In genomic region chr5:33906248-33906647, GRCh38 we compare ENCODE assay signal across 9 cellular contexts. TPM values are rescaled to one million over a fixed set of nuclear protein-coding genes. Genes with fewer than 3 reads are reported as not detected.
"Had no signal": no experiment of that assay in that cellular context is flagged by ENCODE, and none has a peak within 500 bp of the region (broad histone marks: within the 10 kb centered on the region; RNA-seq: fewer than 3 reads in every experiment).

No MANE protein-coding gene starts in this region.

RNA-seq across cellular contexts. Expression of gene ADAMTS12, which starts 14.5 kb away (rescaled TPM):
- total RNA-seq: activated CD4-positive, alpha-beta T cell treated with anti-CD3 and anti-CD28 coated beads for 36 hours; activated CD4-positive, alpha-beta T cell treated with anti-CD3 and anti-CD28 coated beads, Interleukin-2, amount 10 ng/mL, durations not matched to agents 7 days and 5 days; activated CD8-positive, alpha-beta T cell treated with anti-CD3 and anti-CD28 coated beads, Interleukin-2, amount 10 ng/mL, durations not matched to agents 7 days and 5 days; activated naive CD8-positive, alpha-beta T cell treated with anti-CD3 and anti-CD28 coated beads, Interleukin-2, amount 10 ng/mL, durations not matched to agents 7 days and 5 days; activated T-helper 2 cell treated with anti-CD3 and anti-CD28 coated beads, Interferon-gamma antibody, Interleukin-2, Interleukin-4, amounts not matched to agents 10 μg/mL and 5 μg/mL and 100 μg/mL, durations not matched to agents 14 hours and 24 hours and 36 hours had no signal

RNA-seq across cellular contexts. Expression of gene RXFP3, which starts 29.9 kb away (rescaled TPM):
- total RNA-seq: activated CD4-positive, alpha-beta T cell treated with anti-CD3 and anti-CD28 coated beads for 36 hours; activated CD4-positive, alpha-beta T cell treated with anti-CD3 and anti-CD28 coated beads, Interleukin-2, amount 10 ng/mL, durations not matched to agents 7 days and 5 days; activated CD8-positive, alpha-beta T cell treated with anti-CD3 and anti-CD28 coated beads, Interleukin-2, amount 10 ng/mL, durations not matched to agents 7 days and 5 days; activated naive CD8-positive, alpha-beta T cell treated with anti-CD3 and anti-CD28 coated beads, Interleukin-2, amount 10 ng/mL, durations not matched to agents 7 days and 5 days; activated T-helper 2 cell treated with anti-CD3 and anti-CD28 coated beads, Interferon-gamma antibody, Interleukin-2, Interleukin-4, amounts not matched to agents 10 μg/mL and 5 μg/mL and 100 μg/mL, durations not matched to agents 14 hours and 24 hours and 36 hours; bronchial epithelial cell; RPMI7951; SJSA1 had no signal
- polyA plus RNA-seq: SK-N-SH had no signal
